In genomic region chr12:53425515-53426150, GRCh38 we compare ENCODE assay signal across 14 cellular contexts. TPM values are rescaled to one million over a fixed set of nuclear protein-coding genes. Genes with fewer than 3 reads are reported as not detected.
DNase-seq lines count a peak whose midpoint lies in the region; ATAC-seq and TF ChIP-seq lines count a peak whose summit lies in the region.
"Had no signal": no experiment of that assay in that cellular context is flagged by ENCODE, and none has a peak within 500 bp of the region (broad histone marks: within the 10 kb centered on the region; RNA-seq: fewer than 3 reads in every experiment).

No MANE protein-coding gene starts in this region.

- no peak for TF ChIP-seq CTCF in hepatocyte (IDR thresholded peaks at IDR 0.05; ENCODE audit: poor library complexity)
- TF ChIP-seq CTCF in neural progenitor cell (IDR thresholded peaks at IDR 0.05), result no peak
- TF ChIP-seq CTCF in smooth muscle cell (IDR thresholded peaks at IDR 0.05; ENCODE audit: borderline replicate concordance, insufficient read depth, poor library complexity, severe bottlenecking), result no peak

- H3K36me3 ChIP-seq in hepatocyte (replicated peaks; ENCODE audit: insufficient read depth, low read depth), result no peaks in the 10 kb centered on the region
- H3K36me3 ChIP-seq in neural progenitor cell, result no peaks in the 10 kb centered on the region
- no peaks in the 10 kb centered on the region for H3K36me3 ChIP-seq in smooth muscle cell (ENCODE audit: low read depth)

- peak overlapping the region; percentile 41 for H3K4me3 Mint-ChIP-seq in neural progenitor cell
- H3K4me3 Mint-ChIP-seq: H9 had no signal

- peak overlapping the region; percentile 50 for H3K27ac ChIP-seq in hepatocyte
- no peak overlapping the region for H3K27ac ChIP-seq in neural progenitor cell
- no peak overlapping the region for H3K27ac ChIP-seq in smooth muscle cell (ENCODE audit: low read depth)
- H3K27ac ChIP-seq: PC-9 had no signal

- no peak overlapping the region for H3K4me3 ChIP-seq in hepatocyte
- no peak overlapping the region for H3K4me3 ChIP-seq in neural progenitor cell
- no peak overlapping the region for H3K4me3 ChIP-seq in smooth muscle cell
- H3K4me3 ChIP-seq: PC-9 had no signal

- H3K9me3 Mint-ChIP-seq in neural progenitor cell, result no peaks in the 10 kb centered on the region
- H3K9me3 Mint-ChIP-seq: H9 had no signal

- peak overlapping the region; percentile 71 for H3K4me2 ChIP-seq in hepatocyte
- H3K4me2 ChIP-seq in neural progenitor cell, result no peak overlapping the region
- H3K4me2 ChIP-seq in smooth muscle cell, result no peak overlapping the region
- H3K4me2 ChIP-seq: PC-9 had no signal

- H4K20me1 ChIP-seq in hepatocyte (ENCODE audit: insufficient read depth, poor library complexity, severe bottlenecking), result no peaks in the 10 kb centered on the region
- H4K20me1 ChIP-seq in neural progenitor cell (ENCODE audit: low read depth), result no peaks in the 10 kb centered on the region
- no peaks in the 10 kb centered on the region for H4K20me1 ChIP-seq in smooth muscle cell (ENCODE audit: low read depth)

- DNase-seq in left ventricle myocardium superior (no peak), Right ventricle myocardium superior (no peak), hepatocyte (ENCODE audit: low spot score) (no peak), neural progenitor cell (ENCODE audit: low spot score) (no peak), occipital lobe (lab: John Stamatoyannopoulos, UW) (no peak), NCI-H2107 (lab: John Stamatoyannopoulos, UW) (no peak), NCI-H2227 treated with DMSO at 0.1 percent for 48 hours (lab: John Stamatoyannopoulos, UW) (no peak), smooth muscle cell (lab: John Stamatoyannopoulos, UW; ENCODE audit: unreplicated experiment) (no peak)
- DNase-seq: Calu3, H9, NCI-H146, NCI-H345, PC-9 had no signal

- H3K27me3 ChIP-seq in hepatocyte (no peaks in the 10 kb centered on the region), neural progenitor cell (no peaks in the 10 kb centered on the region), smooth muscle cell (ENCODE audit: low read depth) (no peaks in the 10 kb centered on the region)

- peaks cover 41% of the 10 kb centered on the region for H3K4me1 Mint-ChIP-seq in neural progenitor cell

- 70% methylated on average over 11 of the region's 11 CpGs for WGBS in hepatocyte (ENCODE audit: low lambda C conversion rate, missing lambda C conversion rate)
- 85% methylated on average over 11 of the region's 11 CpGs for WGBS in smooth muscle cell (ENCODE audit: low lambda C conversion rate)

- intact Hi-C loops in left ventricle myocardium superior (cut with micrococcal nuclease) (no loop called here), Right ventricle myocardium superior (cut with DNase I) (no loop called here)

- H2AFZ ChIP-seq in hepatocyte, result no peak overlapping the region
- H2AFZ ChIP-seq in neural progenitor cell (replicated peaks), result peak overlapping the region; percentile 45
- H2AFZ ChIP-seq in smooth muscle cell (ENCODE audit: low read depth), result no peak overlapping the region
- H2AFZ ChIP-seq: PC-9 had no signal

- H3K4me1 ChIP-seq in hepatocyte (ENCODE audit: insufficient read depth) (peaks cover 36% of the 10 kb centered on the region), neural progenitor cell (peaks cover 22% of the 10 kb centered on the region), smooth muscle cell (ENCODE audit: low read depth) (peaks cover 13% of the 10 kb centered on the region)

- H3F3A ChIP-seq in neural progenitor cell (ENCODE audit: low read depth), result no peaks in the 10 kb centered on the region
- H3F3A ChIP-seq in smooth muscle cell (ENCODE audit: low read depth), result peaks cover 3% of the 10 kb centered on the region

- H3K9me3 ChIP-seq in hepatocyte (ENCODE audit: low read depth) (no peaks in the 10 kb centered on the region), neural progenitor cell (ENCODE audit: low read depth) (no peaks in the 10 kb centered on the region), smooth muscle cell (replicated peaks; ENCODE audit: low read depth) (no peaks in the 10 kb centered on the region)

- H3K79me2 ChIP-seq in hepatocyte, result peaks cover 7% of the 10 kb centered on the region
- H3K79me2 ChIP-seq in neural progenitor cell (ENCODE audit: low read depth), result no peaks in the 10 kb centered on the region
- H3K79me2 ChIP-seq in smooth muscle cell (ENCODE audit: low read depth), result no peaks in the 10 kb centered on the region

- ATAC-seq in left ventricle myocardium superior, result peak; percentile 22
- ATAC-seq in Right ventricle myocardium superior (ENCODE audit: poor library complexity), result no peak

- H3K9me2 ChIP-seq in hepatocyte (replicated peaks; ENCODE audit: insufficient read depth), result no peaks in the 10 kb centered on the region

- H3K27me3 Mint-ChIP-seq in neural progenitor cell (ENCODE audit: insufficient read depth, low read depth), result peaks cover 14% of the 10 kb centered on the region

- peak overlapping the region; percentile 90 for H3K27ac Mint-ChIP-seq in neural progenitor cell
- H3K27ac Mint-ChIP-seq: H9 had no signal

- H3K36me3 Mint-ChIP-seq in neural progenitor cell, result no peaks in the 10 kb centered on the region

- no peak overlapping the region for H3K9ac ChIP-seq in neural progenitor cell
- H3K9ac ChIP-seq in smooth muscle cell (ENCODE audit: low read depth), result no peak overlapping the region

RNA-seq across cellular contexts. Expression of gene AMHR2, which starts 2.0 kb away (rescaled TPM):
- not detected for total RNA-seq in left ventricle myocardium superior
- not detected for total RNA-seq in Right ventricle myocardium superior
- total RNA-seq in hepatocyte, result 6.4 and 13.9 TPM in 2 replicates
- polyA plus RNA-seq in hepatocyte, result 12.8 and 16.9 TPM in 2 replicates
- 0.34 TPM in 1 of 2 replicates, not detected in the other for total RNA-seq in neural progenitor cell (ENCODE audit: low replicate concordance)
- not detected for total RNA-seq in occipital lobe
- total RNA-seq in smooth muscle cell, result not detected in 2 replicates
- polyA plus RNA-seq in smooth muscle cell, result 0.49 TPM in 1 of 2 replicates, not detected in the other
- total RNA-seq: Calu3, H9, HT-29, PC-9 had no signal

RNA-seq across cellular contexts. Expression of gene PRR13, which starts 15.9 kb away (rescaled TPM):
- total RNA-seq in left ventricle myocardium superior (56.1 TPM), Right ventricle myocardium superior (46.0 TPM), hepatocyte (135 and 150 TPM in 2 replicates), neural progenitor cell (ENCODE audit: low replicate concordance) (52.2 and 67.2 TPM in 2 replicates), occipital lobe (5.9 TPM), smooth muscle cell (45.7 and 65.3 TPM in 2 replicates)
- polyA plus RNA-seq in hepatocyte (457 and 458 TPM in 2 replicates), smooth muscle cell (176 and 181 TPM in 2 replicates)

RNA-seq across cellular contexts. Expression of gene PCBP2, which starts 26.3 kb away (rescaled TPM):
- total RNA-seq in left ventricle myocardium superior (557 TPM), Right ventricle myocardium superior (503 TPM), hepatocyte (343 and 389 TPM in 2 replicates), neural progenitor cell (ENCODE audit: low replicate concordance) (403 and 435 TPM in 2 replicates), occipital lobe (181 TPM), smooth muscle cell (229 and 306 TPM in 2 replicates)
- polyA plus RNA-seq in hepatocyte (132 and 133 TPM in 2 replicates), smooth muscle cell (90.8 and 128 TPM in 2 replicates)

RNA-seq across cellular contexts. Expression of gene SP1, which starts 45.7 kb away (rescaled TPM):
- 30.1 TPM for total RNA-seq in left ventricle myocardium superior
- total RNA-seq in Right ventricle myocardium superior, result 26.3 TPM
- total RNA-seq in hepatocyte, result 48.0 and 53.3 TPM in 2 replicates
- polyA plus RNA-seq in hepatocyte, result 11.0 and 12.8 TPM in 2 replicates
- total RNA-seq in neural progenitor cell (ENCODE audit: low replicate concordance), result 67.8 and 71.0 TPM in 2 replicates
- total RNA-seq in occipital lobe, result 14.8 TPM
- total RNA-seq in smooth muscle cell, result 48.6 and 51.5 TPM in 2 replicates
- 10.1 and 10.2 TPM in 2 replicates for polyA plus RNA-seq in smooth muscle cell
